9 cellular contexts compared by ENCODE assay signal in genomic region chr14:99945732-99946651, GRCh38.
DNase-seq lines count a peak whose midpoint lies in the region; ATAC-seq and TF ChIP-seq lines count a peak whose summit lies in the region.
"Had no signal": no experiment of that assay in that cellular context is flagged by ENCODE, and none has a peak within 500 bp of the region (broad histone marks: within the 10 kb centered on the region; RNA-seq: fewer than 3 reads in every experiment).

No MANE protein-coding gene starts in this region.

- DNase-seq in GM13976 (ENCODE audit: low spot score), result peak; percentile 81
- DNase-seq in T-cell, result peak in 2 of 34 experiments; percentile 6 to 10
- DNase-seq in natural killer cell, result no peak
- no peak for DNase-seq in SW 1271 (lab: John Stamatoyannopoulos, UW)
- no peak for DNase-seq in DMS79 (lab: John Stamatoyannopoulos, UW)

- H3K4me1 Mint-ChIP-seq in T-cell (peaks cover 8 to 13% (median 13%) of the 10 kb centered on the region in 3 donors), natural killer cell (peaks cover 0 to 11% of the 10 kb centered on the region in 2 donors)

- no peak for TF ChIP-seq CTCF in GM13976 (IDR thresholded peaks at IDR 0.05; ENCODE audit: borderline replicate concordance, control extremely low read depth, extremely low read depth, insufficient read depth, missing control alignments)
- no peak for TF ChIP-seq CTCF in natural killer cell (IDR thresholded peaks at IDR 0.05)

- peaks cover 16 to 45% of the 10 kb centered on the region in 2 donors for H3K27me3 Mint-ChIP-seq in T-cell
- peaks cover 8 to 22% of the 10 kb centered on the region in 2 donors for H3K27me3 Mint-ChIP-seq in natural killer cell (ENCODE audit: low read depth in 2 of 2)

- H3K27ac Mint-ChIP-seq in T-cell (no peak overlapping the region), natural killer cell (no peak overlapping the region)

- H3K9me3 Mint-ChIP-seq in T-cell, result no peaks in the 10 kb centered on the region
- H3K9me3 Mint-ChIP-seq in natural killer cell, result no peaks in the 10 kb centered on the region
- H3K9me3 Mint-ChIP-seq: activated naive CD4-positive, alpha-beta T cell treated with anti-CD3 and anti-CD28 coated beads, Interleukin-2, amount 50 U/mL, for 72 hours had no signal

- in situ Hi-C loops in GM13976 (cut with MboI; ENCODE audit: low sequenced_read_pairs, unreplicated experiment), result no loop called here

- POLR2A ChIA-PET in T-cell (lab: Charles Lee), result no interaction called here

- H3K36me3 Mint-ChIP-seq in T-cell, result no peaks in the 10 kb centered on the region
- no peaks in the 10 kb centered on the region for H3K36me3 Mint-ChIP-seq in natural killer cell
- H3K36me3 Mint-ChIP-seq: activated naive CD4-positive, alpha-beta T cell treated with anti-CD3 and anti-CD28 coated beads, Interleukin-2, amount 50 U/mL, for 72 hours had no signal

- intact Hi-C loops in natural killer cell (cut with micrococcal nuclease), result no loop called here

- H3K4me3 Mint-ChIP-seq in T-cell, result peak overlapping the region; percentile 3 to 67 (median 61)
- no peak overlapping the region for H3K4me3 Mint-ChIP-seq in natural killer cell

- ATAC-seq in HG02798 (IDR thresholded peaks at IDR 0.05; ENCODE audit: poor library complexity, unreplicated experiment), result peak; percentile 51
- peak in 2 of 4 experiments; percentile 30 to 64 for ATAC-seq in T-cell (replicated peaks in 1 of 4)
- ATAC-seq in natural killer cell, result peak; percentile 61 to 78 (median 65)
- ATAC-seq in GM21381 (IDR thresholded peaks at IDR 0.05; ENCODE audit: unreplicated experiment), result no peak
- no peak for ATAC-seq in HG03175 (IDR thresholded peaks at IDR 0.05; ENCODE audit: unreplicated experiment)

- CTCF ChIA-PET in T-cell (lab: Charles Lee), result interaction anchor here in 1 of 2 donors (0.6 to 1.3 kb wide), 2 partner anchors 25 to 47 kb away, joined by 3 to 7 read pairs; no protein-coding TSS in a partner anchor

Comparison
In these comparisons a context has a peak if more than half of its experiments do, and no peak if none do; other contexts are left out.
1. ATAC-seq: peak in HG02798 (single experiment) and natural killer cell (3 of 3); none in GM21381 (single experiment) and HG03175 (single experiment).